In genomic region chr18:58900015-58900649, GRCh38 we compare ENCODE assay signal across 19 cellular contexts. TPM values are rescaled to one million over a fixed set of nuclear protein-coding genes. Genes with fewer than 3 reads are reported as not detected.
DNase-seq lines count a peak whose midpoint lies in the region; ATAC-seq, FAIRE-seq and TF ChIP-seq lines count a peak whose summit lies in the region.
"Had no signal": no experiment of that assay in that cellular context is flagged by ENCODE, and none has a peak within 500 bp of the region (broad histone marks: within the 10 kb centered on the region; RNA-seq: fewer than 3 reads in every experiment).

No MANE protein-coding gene starts in this region.

- TF ChIP-seq CTCF in mesothelial cell of epicardium (IDR thresholded peaks at IDR 0.05; ENCODE audit: unreplicated experiment) (no peak), tibial nerve (IDR thresholded peaks at IDR 0.05) (no peak)

- no peak for DNase-seq in Right ventricle myocardium inferior (ENCODE audit: missing footprints)
- no peak for DNase-seq in cardiac septum (ENCODE audit: low spot score)
- DNase-seq in fibroblast of peridontal ligament (ENCODE audit: extremely low read depth), result peak; percentile 80
- no peak for DNase-seq in mesothelial cell of epicardium (ENCODE audit: low spot score in 2 of 2, unreplicated experiment in 2 of 2)
- DNase-seq in tibial nerve (ENCODE audit: low spot score in 2 of 2), result no peak
- DNase-seq in inferior parietal cortex (ENCODE audit: extremely low spot score), result no peak
- no peak for DNase-seq in GM12892 (ENCODE audit: insufficient read length)
- no peak for DNase-seq in iPS-NIHi11 (ENCODE audit: low spot score)
- DNase-seq: activated CD8-positive, alpha-beta T cell treated with anti-CD3 and anti-CD28 coated beads for 36 hours; activated naive CD8-positive, alpha-beta T cell treated with anti-CD3 and anti-CD28 coated beads, Interleukin-2, amount 50 U/mL, for 24 hours; left lung; NCI-H1417 treated with DMSO at 0.1 percent for 48 hours; retina; SJCRH30; tibial artery had no signal

- no peak overlapping the region for H3K4me3 Mint-ChIP-seq in mesothelial cell of epicardium
- H3K4me3 Mint-ChIP-seq: activated CD8-positive, alpha-beta T cell treated with anti-CD3 and anti-CD28 coated beads for 36 hours; activated naive CD8-positive, alpha-beta T cell treated with anti-CD3 and anti-CD28 coated beads, Interleukin-2, amount 50 U/mL, for 24 hours; nephron had no signal

- no peak for FAIRE-seq in GM12892 (lab: Jason Lieb, UNC)
- FAIRE-seq: colon had no signal

- H3K4me1 ChIP-seq in tibial nerve, result peaks cover 0 to 80% (median 21%) of the 10 kb centered on the region in 4 donors
- H3K4me1 ChIP-seq: left lung, SJCRH30 had no signal

- H3K9me3 ChIP-seq in tibial nerve, result no peaks in the 10 kb centered on the region
- H3K9me3 ChIP-seq: BLaER1 treated with 17β-estradiol and CSF1 and Interleukin-3, amounts not matched to agents 10 nM and 100 nM; left lung; SJCRH30; tibial artery had no signal

- peak; percentile 79 for ATAC-seq in Right ventricle myocardium inferior
- ATAC-seq: activated CD8-positive, alpha-beta T cell treated with anti-CD3 and anti-CD28 coated beads for 36 hours; activated naive CD8-positive, alpha-beta T cell treated with anti-CD3 and anti-CD28 coated beads, Interleukin-2, amount 50 U/mL, for 24 hours; left lung had no signal

- H3K36me3 ChIP-seq in tibial nerve, result peaks cover 0 to 22% (median 0%) of the 10 kb centered on the region in 3 donors
- H3K36me3 ChIP-seq: BLaER1 treated with 17β-estradiol and CSF1 and Interleukin-3, amounts not matched to agents 10 nM and 100 nM; SJCRH30 had no signal

- WGBS in tibial nerve, 2 donors, result 44 to 53% methylated on average over 11 of the region's 11 CpGs

- peak overlapping the region in 3 of 4 donors; percentile 28 to 86 (median 51) for H3K27ac ChIP-seq in tibial nerve
- H3K27ac ChIP-seq: 22Rv1; BLaER1 treated with 17β-estradiol and CSF1 and Interleukin-3, amounts not matched to agents 10 nM and 100 nM; left lung; SJCRH30 had no signal

- TF ChIP-seq POLR2A in tibial nerve (IDR thresholded peaks at IDR 0.05) (no peak), GM12892 (IDR thresholded peaks at IDR 0.05; ENCODE audit: low read depth, low read length) (no peak)

- H3K27me3 Mint-ChIP-seq in mesothelial cell of epicardium (ENCODE audit: low read depth), result no peaks in the 10 kb centered on the region

- TF ChIP-seq EP300 in tibial nerve (IDR thresholded peaks at IDR 0.05), result no peak

- H3K27ac Mint-ChIP-seq in mesothelial cell of epicardium, result peak overlapping the region; percentile 57
- H3K27ac Mint-ChIP-seq: activated CD8-positive, alpha-beta T cell treated with anti-CD3 and anti-CD28 coated beads for 36 hours; activated naive CD8-positive, alpha-beta T cell treated with anti-CD3 and anti-CD28 coated beads, Interleukin-2, amount 50 U/mL, for 24 hours; nephron had no signal

- peaks cover 31% of the 10 kb centered on the region for H3K36me3 Mint-ChIP-seq in mesothelial cell of epicardium

- no peak overlapping the region for H3K4me3 ChIP-seq in tibial nerve
- H3K4me3 ChIP-seq: BLaER1 treated with 17β-estradiol and CSF1 and Interleukin-3, amounts not matched to agents 10 nM and 100 nM; left lung; SJCRH30; tibial artery had no signal

- no peaks in the 10 kb centered on the region for H3K9me3 Mint-ChIP-seq in mesothelial cell of epicardium
- H3K9me3 Mint-ChIP-seq: activated CD8-positive, alpha-beta T cell treated with anti-CD3 and anti-CD28 coated beads for 36 hours; activated naive CD8-positive, alpha-beta T cell treated with anti-CD3 and anti-CD28 coated beads, Interleukin-2, amount 50 U/mL, for 24 hours; nephron had no signal

- H3K4me1 Mint-ChIP-seq in mesothelial cell of epicardium, result peaks cover 37% of the 10 kb centered on the region

- intact Hi-C loops in Right ventricle myocardium inferior (cut with DNase I), result no loop called here
- intact Hi-C loops in cardiac septum (cut with DNase I), result no loop called here

- H3K27me3 ChIP-seq in tibial nerve, result no peaks in the 10 kb centered on the region
- H3K27me3 ChIP-seq: left lung, SJCRH30, tibial artery had no signal

RNA-seq across cellular contexts. Expression of gene ZNF532, which starts 35.5 kb away (rescaled TPM):
- 64.1 TPM for total RNA-seq in Right ventricle myocardium inferior
- 71.8 TPM for total RNA-seq in cardiac septum
- total RNA-seq in mesothelial cell of epicardium, result 178 to 188 TPM (median 182 TPM) in 3 replicates
- 100 to 1,000 TPM in 3 of 4 donors, 10 to 100 TPM in 1; 98.7 to 125 (median 113) TPM for total RNA-seq in tibial nerve
- polyA plus RNA-seq in GM12892 (2012; ENCODE audit: missing spikeins), result 5.8 TPM
